In the genomic region with DNA sequence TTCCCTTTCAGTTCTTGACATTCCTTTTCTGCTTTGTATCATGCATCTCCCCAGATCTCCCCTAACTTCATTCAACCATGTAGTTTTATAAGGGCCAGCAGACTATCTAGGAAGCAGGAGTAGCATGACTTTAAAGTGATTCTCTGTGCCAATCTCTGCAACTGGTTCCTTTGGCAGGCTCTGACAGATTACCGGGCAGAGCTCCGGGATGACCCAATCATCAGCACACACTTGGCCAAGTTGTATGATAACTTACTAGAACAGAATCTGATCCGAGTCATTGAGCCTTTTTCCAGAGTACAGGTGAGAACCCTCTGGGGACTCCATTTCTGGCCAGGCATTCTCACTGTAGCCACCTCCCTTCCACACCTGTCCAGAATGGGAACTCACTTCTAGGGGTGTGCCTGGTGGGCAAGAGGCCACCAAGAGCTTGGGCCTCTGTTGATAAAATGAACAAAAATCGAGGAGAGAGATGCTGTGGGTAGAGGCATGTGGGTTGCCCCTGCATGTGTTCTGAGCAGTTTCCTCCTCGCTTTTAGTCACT, we compare ENCODE assay signal across 1 cellular context.
TF ChIP-seq lines count a peak whose summit lies in the region.

No MANE protein-coding gene starts in this region.

TF ChIP-seq in HepG2, 621 proteins besides CTCF, POLR2A, EP300 and RAD21:
- TF ChIP-seq, protein P1, sequence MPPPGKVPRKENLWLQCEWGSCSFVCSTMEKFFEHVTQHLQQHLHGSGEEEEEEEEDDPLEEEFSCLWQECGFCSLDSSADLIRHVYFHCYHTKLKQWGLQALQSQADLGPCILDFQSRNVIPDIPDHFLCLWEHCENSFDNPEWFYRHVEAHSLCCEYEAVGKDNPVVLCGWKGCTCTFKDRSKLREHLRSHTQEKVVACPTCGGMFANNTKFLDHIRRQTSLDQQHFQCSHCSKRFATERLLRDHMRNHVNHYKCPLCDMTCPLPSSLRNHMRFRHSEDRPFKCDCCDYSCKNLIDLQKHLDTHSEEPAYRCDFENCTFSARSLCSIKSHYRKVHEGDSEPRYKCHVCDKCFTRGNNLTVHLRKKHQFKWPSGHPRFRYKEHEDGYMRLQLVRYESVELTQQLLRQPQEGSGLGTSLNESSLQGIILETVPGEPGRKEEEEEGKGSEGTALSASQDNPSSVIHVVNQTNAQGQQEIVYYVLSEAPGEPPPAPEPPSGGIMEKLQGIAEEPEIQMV (CRISPR knock-in tag; IDR thresholded peaks at IDR 0.05; ENCODE audit: low read depth) = no peak
- TF ChIP-seq, protein P2, sequence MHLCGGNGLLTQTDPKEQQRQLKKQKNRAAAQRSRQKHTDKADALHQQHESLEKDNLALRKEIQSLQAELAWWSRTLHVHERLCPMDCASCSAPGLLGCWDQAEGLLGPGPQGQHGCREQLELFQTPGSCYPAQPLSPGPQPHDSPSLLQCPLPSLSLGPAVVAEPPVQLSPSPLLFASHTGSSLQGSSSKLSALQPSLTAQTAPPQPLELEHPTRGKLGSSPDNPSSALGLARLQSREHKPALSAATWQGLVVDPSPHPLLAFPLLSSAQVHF (CRISPR knock-in tag; IDR thresholded peaks at IDR 0.05) = no peak
- TF ChIP-seq ZNF33A (CRISPR knock-in tag; IDR thresholded peaks at IDR 0.05; ENCODE audit: borderline replicate concordance) (no peak), ZNF598 (CRISPR knock-in tag; IDR thresholded peaks at IDR 0.05; ENCODE audit: borderline replicate concordance) (no peak), ZNF17 (CRISPR knock-in tag; IDR thresholded peaks at IDR 0.05) (no peak), RBM22 (optimal IDR thresholded peaks at IDR 0.05; ENCODE audit: low read length) (peak; percentile 55), RELA (CRISPR knock-in tag; IDR thresholded peaks at IDR 0.05) (no peak), RBFOX2 (IDR thresholded peaks at IDR 0.05; ENCODE audit: low read depth, low read length) (no peak)
